Comparison of ENCODE assay signal across 27 cellular contexts in the genomic region with DNA sequence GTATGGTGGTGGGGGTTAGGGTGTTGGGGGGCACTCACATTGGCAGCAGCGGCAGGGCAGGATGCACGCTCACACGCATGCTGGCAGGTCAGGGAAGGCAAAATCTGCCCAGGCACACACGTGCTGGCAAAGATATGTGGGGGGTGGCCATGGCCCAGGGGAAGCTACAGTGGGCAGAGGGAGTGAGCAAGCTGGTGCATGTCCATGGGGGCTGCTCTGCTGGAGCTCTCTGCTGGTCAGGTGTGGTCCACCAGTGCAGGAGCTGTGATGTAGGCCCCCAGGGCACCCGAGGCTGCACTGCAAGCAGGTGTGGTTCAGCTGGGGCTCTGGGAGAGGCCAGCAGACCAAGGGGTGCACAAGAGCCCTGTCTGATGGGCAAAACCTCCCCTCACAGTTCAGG.
"Had no signal": no experiment of that assay in that cellular context is flagged by ENCODE, and none has a peak within 500 bp of the region (broad histone marks: within the 10 kb centered on the region; RNA-seq: fewer than 3 reads in every experiment).

No MANE protein-coding gene starts in this region.

- H3K4me1 ChIP-seq: parathyroid adenoma, psoas muscle, right lobe of liver, upper lobe of left lung had no signal

- ATAC-seq: naive thymus-derived CD4-positive, alpha-beta T cell; psoas muscle; right cardiac atrium; stimulated activated effector memory CD8-positive, alpha-beta T cell treated with anti-CD3 and anti-CD28 coated beads, Interleukin-12 subunit alpha, Interleukin-12 subunit beta, amount 100 ng/mL, for 72 hours; stimulated activated naive B cell treated with anti-CD40 and anti-IgM and Interleukin-4, amounts not matched to agents 10 μg/mL and 1 μg/mL and 100 μg/mL, for 72 hours had no signal

- H3K27ac ChIP-seq: ovary, parathyroid adenoma, psoas muscle, right lobe of liver, skin epidermis, spleen, stomach, thoracic aorta, thyroid gland, tibial nerve, upper lobe of left lung, uterus had no signal

- H3K4me3 ChIP-seq: ovary, psoas muscle, right lobe of liver, skin epidermis, smooth muscle cell, spleen, stomach, thoracic aorta, thyroid gland, tibial nerve, upper lobe of left lung, uterus had no signal

- H3K9ac ChIP-seq: parathyroid adenoma had no signal

- H3K4me1 Mint-ChIP-seq: natural killer cell; stimulated activated effector memory CD8-positive, alpha-beta T cell treated with anti-CD3 and anti-CD28 coated beads, Interleukin-12 subunit alpha, Interleukin-12 subunit beta, amount 100 ng/mL, for 72 hours; stimulated activated naive B cell treated with anti-CD40 and anti-IgM and Interleukin-4, amounts not matched to agents 10 μg/mL and 1 μg/mL and 100 μg/mL, for 72 hours had no signal

- H3K27ac Mint-ChIP-seq: naive thymus-derived CD4-positive, alpha-beta T cell; natural killer cell; nephron; stimulated activated effector memory CD8-positive, alpha-beta T cell treated with anti-CD3 and anti-CD28 coated beads, Interleukin-12 subunit alpha, Interleukin-12 subunit beta, amount 100 ng/mL, for 72 hours; stimulated activated naive B cell treated with anti-CD40 and anti-IgM and Interleukin-4, amounts not matched to agents 10 μg/mL and 1 μg/mL and 100 μg/mL, for 72 hours had no signal

- H3K36me3 ChIP-seq: ovary, right lobe of liver, spleen, stomach, thoracic aorta, thyroid gland, tibial nerve, upper lobe of left lung, uterus had no signal

- H3K4me2 ChIP-seq: smooth muscle cell had no signal

- H3K36me3 Mint-ChIP-seq: stimulated activated effector memory CD8-positive, alpha-beta T cell treated with anti-CD3 and anti-CD28 coated beads, Interleukin-12 subunit alpha, Interleukin-12 subunit beta, amount 100 ng/mL, for 72 hours had no signal

- H3K4me3 Mint-ChIP-seq: naive thymus-derived CD4-positive, alpha-beta T cell; natural killer cell; nephron; stimulated activated effector memory CD8-positive, alpha-beta T cell treated with anti-CD3 and anti-CD28 coated beads, Interleukin-12 subunit alpha, Interleukin-12 subunit beta, amount 100 ng/mL, for 72 hours; stimulated activated naive B cell treated with anti-CD40 and anti-IgM and Interleukin-4, amounts not matched to agents 10 μg/mL and 1 μg/mL and 100 μg/mL, for 72 hours had no signal

- H3K9me3 ChIP-seq: ovary, psoas muscle, right lobe of liver, thoracic aorta, thyroid gland, uterus had no signal

- DNase-seq: naive thymus-derived CD4-positive, alpha-beta T cell; natural killer cell; occipital lobe; ovary; posterior cingulate gyrus; psoas muscle; right lobe of liver; spleen; stimulated activated CD4-positive, alpha-beta T cell treated with anti-CD3 and anti-CD28 coated beads, Interleukin-12 subunit alpha, Interleukin-12 subunit beta, amount 100 ng/mL, for 4 hours; stimulated activated CD4-positive, alpha-beta T cell treated with anti-CD3 and anti-CD28 coated beads, Interleukin-1b, Interleukin-23, amount 100 ng/mL, for 48 hours; stimulated activated CD4-positive, alpha-beta T cell treated with anti-CD3 and anti-CD28 coated beads, Interleukin-4, amount 100 ng/mL, for 1 hour; stimulated activated CD4-positive, alpha-beta T cell treated with anti-CD3 and anti-CD28 coated beads, Interleukin-4, amount 100 ng/mL, for 4 hours; stimulated activated naive B cell treated with anti-CD40 and anti-IgM and Interleukin-4, amounts not matched to agents 10 μg/mL and 1 μg/mL and 100 μg/mL, for 72 hours; stimulated activated naive CD4-positive, alpha-beta T cell treated with Interleukin-2 at 50 U/mL for 16 hours; stomach; thyroid gland; trophoblast cell; uterus had no signal

- H2AFZ ChIP-seq: parathyroid adenoma had no signal

- H3K27me3 ChIP-seq: ovary, right lobe of liver, stomach, thyroid gland, tibial nerve, upper lobe of left lung, uterus had no signal
